In the genomic region with DNA sequence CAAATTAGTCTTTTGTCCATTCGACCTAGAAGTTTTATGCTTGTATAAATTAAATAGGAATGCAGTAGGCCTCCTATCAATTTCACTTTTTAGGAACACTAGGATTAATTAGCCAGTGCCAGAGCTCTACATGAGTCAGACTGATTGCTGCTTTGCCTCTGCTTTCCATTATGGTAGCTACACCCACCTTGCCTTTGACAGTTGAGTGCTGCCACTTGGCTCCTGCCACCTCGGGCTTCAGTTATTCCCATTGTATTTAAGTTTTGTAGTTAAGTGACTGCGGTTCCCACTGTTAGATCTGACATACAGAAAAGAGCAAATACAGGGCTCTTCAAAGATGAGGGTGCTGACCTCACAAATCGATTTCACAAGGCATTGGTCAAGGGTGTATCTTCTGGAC, we compare ENCODE assay signal across 39 cellular contexts. TPM values are rescaled to one million over a fixed set of nuclear protein-coding genes. Genes with fewer than 3 reads are reported as not detected.
"Had no signal": no experiment of that assay in that cellular context is flagged by ENCODE, and none has a peak within 500 bp of the region (broad histone marks: within the 10 kb centered on the region; RNA-seq: fewer than 3 reads in every experiment).

No MANE protein-coding gene starts in this region.

- H3K4me3 ChIP-seq: adrenal gland, ascending aorta, body of pancreas, breast epithelium, cardiac muscle cell had no signal

- ATAC-seq: activated naive CD4-positive, alpha-beta T cell treated with anti-CD3 and anti-CD28 coated beads, Interleukin-2, amount 50 U/mL, for 72 hours; activated naive CD8-positive, alpha-beta T cell treated with anti-CD3 and anti-CD28 coated beads, Interleukin-2, amount 50 U/mL, for 24 hours; activated T-cell treated with anti-CD3 and anti-CD28 coated beads, Interleukin-2, amount 50 U/mL, for 4 hours; activated T-cell treated with anti-CD3 and anti-CD28 coated beads, Interleukin-2, amount 50 U/mL, for 72 hours; activated T-helper 17 cell treated with anti-CD3 and anti-CD28 coated beads, Interleukin-2, amount 50 U/mL, for 72 hours; body of pancreas had no signal

- H3K27me3 ChIP-seq: ascending aorta, body of pancreas, breast epithelium had no signal

- H3K4me1 ChIP-seq: adrenal gland, ascending aorta, body of pancreas, breast epithelium had no signal

- FAIRE-seq: astrocyte, bronchial epithelial cell had no signal

- DNase-seq: activated effector memory CD4-positive, alpha-beta T cell treated with anti-CD3 and anti-CD28 coated beads, Interleukin-2, amount 50 U/mL, for 16 hours; activated effector memory CD4-positive, alpha-beta T cell treated with Interleukin-2 at 50 U/mL for 16 hours; activated gamma-delta T cell; activated gamma-delta T cell treated with Interleukin-2 at 50 U/mL for 16 hours; activated naive CD4-positive, alpha-beta T cell; activated naive CD4-positive, alpha-beta T cell treated with anti-CD3 and anti-CD28 coated beads for 36 hours; activated naive CD4-positive, alpha-beta T cell treated with anti-CD3 and anti-CD28 coated beads, Interleukin-2, amount 10 ng/mL, durations not matched to agents 7 days and 5 days; activated naive CD4-positive, alpha-beta T cell treated with anti-CD3 and anti-CD28 coated beads, Interleukin-2, amount 50 U/mL, for 16 hours; activated naive CD4-positive, alpha-beta T cell treated with Interleukin-2 at 50 U/mL for 16 hours; activated naive CD8-positive, alpha-beta T cell treated with anti-CD3 and anti-CD28 coated beads for 36 hours; activated naive CD8-positive, alpha-beta T cell treated with anti-CD3 and anti-CD28 coated beads, Interleukin-2, amount 10 ng/mL, durations not matched to agents 7 days and 5 days; activated naive CD8-positive, alpha-beta T cell treated with anti-CD3 and anti-CD28 coated beads, Interleukin-2, amount 50 U/mL, for 24 hours; activated T-cell treated with anti-CD3 and anti-CD28 coated beads for 4 hours; activated T-cell treated with anti-CD3 and anti-CD28 coated beads, Interleukin-2, amount 50 U/mL, for 1 hour; activated T-cell treated with anti-CD3 and anti-CD28 coated beads, Interleukin-2, amount 50 U/mL, for 24 hours; activated T-cell treated with anti-CD3 and anti-CD28 coated beads, Interleukin-2, amount 50 U/mL, for 4 hours; activated T-cell treated with anti-CD3 and anti-CD28 coated beads, Interleukin-2, amount 50 U/mL, for 48 hours; activated T-cell treated with anti-CD3 and anti-CD28 coated beads, Interleukin-2, amount 50 U/mL, for 72 hours; adrenal gland; amniotic stem cell; amygdala; anterior cingulate cortex; aorta; body of pancreas; brain microvascular endothelial cell; central memory CD4-positive, alpha-beta T cell; cerebellar nuclear complex had no signal

- H3K36me3 ChIP-seq: adrenal gland, ascending aorta, brain microvascular endothelial cell, breast epithelium, cardiac muscle cell had no signal

- H3K27ac ChIP-seq: adrenal gland, ascending aorta, body of pancreas, brain microvascular endothelial cell, breast epithelium, cardiac muscle cell had no signal

- H3K9me3 ChIP-seq: adrenal gland, ascending aorta, body of pancreas, breast epithelium had no signal

RNA-seq across cellular contexts. Expression of gene WFDC12, which starts 16.6 kb away (rescaled TPM):
- total RNA-seq: activated naive CD4-positive, alpha-beta T cell treated with anti-CD3 and anti-CD28 coated beads for 36 hours; activated naive CD4-positive, alpha-beta T cell treated with anti-CD3 and anti-CD28 coated beads, Interleukin-2, amount 50 U/mL, for 72 hours; activated naive CD8-positive, alpha-beta T cell treated with anti-CD3 and anti-CD28 coated beads for 36 hours; activated naive CD8-positive, alpha-beta T cell treated with anti-CD3 and anti-CD28 coated beads, Interleukin-2, amount 10 ng/mL, durations not matched to agents 7 days and 5 days; activated T-cell treated with anti-CD3 and anti-CD28 coated beads, Interleukin-2, amount 50 U/mL, for 4 hours; activated T-cell treated with anti-CD3 and anti-CD28 coated beads, Interleukin-2, amount 50 U/mL, for 72 hours; activated T-helper 1 cell treated with anti-CD3 and anti-CD28 coated beads, Interleukin-12 subunit alpha, Interleukin-12 subunit beta, Interleukin-2, Interleukin-4 antibody, amounts not matched to agents 30 ng/mL and 10 ng/mL and 1 ng/mL, durations not matched to agents 14 hours and 24 hours and 36 hours; activated T-helper 17 cell treated with anti-CD3 and anti-CD28 coated beads, Interleukin-2, amount 50 U/mL, for 72 hours; activated T-helper 2 cell treated with anti-CD3 and anti-CD28 coated beads, Interferon-gamma antibody, Interleukin-2, Interleukin-4, amounts not matched to agents 10 μg/mL and 5 μg/mL and 100 μg/mL, durations not matched to agents 14 hours and 24 hours and 36 hours; adrenal gland; aorta; ascending aorta; astrocyte; body of pancreas; breast epithelium; bronchial epithelial cell; cardiac muscle cell; cardiac septum; cerebellum had no signal
- polyA plus RNA-seq: adipose tissue, adrenal gland, aorta, cardiac muscle cell had no signal

RNA-seq across cellular contexts. Expression of gene WFDC5, which starts 25.9 kb away (rescaled TPM):
- total RNA-seq: activated naive CD4-positive, alpha-beta T cell treated with anti-CD3 and anti-CD28 coated beads for 36 hours; activated naive CD4-positive, alpha-beta T cell treated with anti-CD3 and anti-CD28 coated beads, Interleukin-2, amount 50 U/mL, for 72 hours; activated naive CD8-positive, alpha-beta T cell treated with anti-CD3 and anti-CD28 coated beads, Interleukin-2, amount 10 ng/mL, durations not matched to agents 7 days and 5 days; activated T-cell treated with anti-CD3 and anti-CD28 coated beads, Interleukin-2, amount 50 U/mL, for 4 hours; activated T-helper 1 cell treated with anti-CD3 and anti-CD28 coated beads, Interleukin-12 subunit alpha, Interleukin-12 subunit beta, Interleukin-2, Interleukin-4 antibody, amounts not matched to agents 30 ng/mL and 10 ng/mL and 1 ng/mL, durations not matched to agents 14 hours and 24 hours and 36 hours; activated T-helper 2 cell treated with anti-CD3 and anti-CD28 coated beads, Interferon-gamma antibody, Interleukin-2, Interleukin-4, amounts not matched to agents 10 μg/mL and 5 μg/mL and 100 μg/mL, durations not matched to agents 14 hours and 24 hours and 36 hours; adrenal gland; aorta; ascending aorta; astrocyte; body of pancreas; breast epithelium; cardiac muscle cell; cardiac septum; cerebellum had no signal
- polyA plus RNA-seq: adipose tissue, adrenal gland, aorta, cardiac muscle cell had no signal

RNA-seq across cellular contexts. Expression of gene PI3, which starts 33.9 kb away (rescaled TPM):
- total RNA-seq: activated naive CD4-positive, alpha-beta T cell treated with anti-CD3 and anti-CD28 coated beads for 36 hours; activated naive CD4-positive, alpha-beta T cell treated with anti-CD3 and anti-CD28 coated beads, Interleukin-2, amount 50 U/mL, for 72 hours; activated naive CD8-positive, alpha-beta T cell treated with anti-CD3 and anti-CD28 coated beads for 36 hours; activated naive CD8-positive, alpha-beta T cell treated with anti-CD3 and anti-CD28 coated beads, Interleukin-2, amount 10 ng/mL, durations not matched to agents 7 days and 5 days; activated T-cell treated with anti-CD3 and anti-CD28 coated beads, Interleukin-2, amount 50 U/mL, for 72 hours; activated T-helper 1 cell treated with anti-CD3 and anti-CD28 coated beads, Interleukin-12 subunit alpha, Interleukin-12 subunit beta, Interleukin-2, Interleukin-4 antibody, amounts not matched to agents 30 ng/mL and 10 ng/mL and 1 ng/mL, durations not matched to agents 14 hours and 24 hours and 36 hours; activated T-helper 17 cell treated with anti-CD3 and anti-CD28 coated beads, Interleukin-2, amount 50 U/mL, for 72 hours; activated T-helper 2 cell treated with anti-CD3 and anti-CD28 coated beads, Interferon-gamma antibody, Interleukin-2, Interleukin-4, amounts not matched to agents 10 μg/mL and 5 μg/mL and 100 μg/mL, durations not matched to agents 14 hours and 24 hours and 36 hours; adrenal gland; ascending aorta; astrocyte; body of pancreas; cardiac muscle cell; cerebellum had no signal
- polyA plus RNA-seq: cardiac muscle cell had no signal

RNA-seq across cellular contexts. Expression of gene KCNS1, which starts 39.9 kb away (rescaled TPM):
- total RNA-seq: aorta, ascending aorta, body of pancreas, cardiac muscle cell had no signal
- polyA plus RNA-seq: aorta, cardiac muscle cell had no signal
